ENCODE assay signal across 17 cellular contexts in genomic region chr19:52206481-52206880, GRCh38.
"Had no signal": no experiment of that assay in that cellular context is flagged by ENCODE, and none has a peak within 500 bp of the region (broad histone marks: within the 10 kb centered on the region; RNA-seq: fewer than 3 reads in every experiment).

No MANE protein-coding gene starts in this region.

- ATAC-seq: effector memory CD8-positive, alpha-beta T cell; lower lobe of right lung; natural killer cell; sciatic nerve had no signal

- H3K27ac Mint-ChIP-seq: memory B cell, mesothelial cell of epicardium had no signal

- H3K27ac ChIP-seq: esophagus squamous epithelium, lower lobe of right lung, spleen had no signal

- H3K27me3 Mint-ChIP-seq: effector memory CD8-positive, alpha-beta T cell; memory B cell had no signal

- H3K9me3 Mint-ChIP-seq: effector memory CD8-positive, alpha-beta T cell; memory B cell; mesothelial cell of epicardium; natural killer cell; neural crest cell had no signal

- H3K4me1 Mint-ChIP-seq: mesothelial cell of epicardium, neural crest cell had no signal

- H3K36me3 Mint-ChIP-seq: natural killer cell had no signal

- H3K4me3 ChIP-seq: esophagus squamous epithelium, lower lobe of right lung, spleen had no signal

- H3K9me3 ChIP-seq: esophagus squamous epithelium, lower lobe of right lung, spleen had no signal

- H3K4me3 Mint-ChIP-seq: effector memory CD8-positive, alpha-beta T cell; memory B cell; mesothelial cell of epicardium; natural killer cell; neural crest cell had no signal

- DNase-seq: effector memory CD8-positive, alpha-beta T cell; esophagus squamous epithelium; foreskin fibroblast; hippocampal formation; lower lobe of right lung; natural killer cell; posterior cingulate gyrus; spleen; stimulated activated CD4-positive, alpha-beta T cell treated with anti-CD3 and anti-CD28 coated beads, Interleukin-15, amount 100 ng/mL, for 24 hours; stimulated activated CD4-positive, alpha-beta T cell treated with anti-CD3 and anti-CD28 coated beads, Interleukin-1b, Interleukin-23, amount 100 ng/mL, for 48 hours; stimulated activated CD4-positive, alpha-beta T cell treated with anti-CD3 and anti-CD28 coated beads, Interleukin-4, amount 100 ng/mL, for 24 hours; stimulated activated naive CD4-positive, alpha-beta T cell; trophoblast cell had no signal

- H3K27me3 ChIP-seq: esophagus squamous epithelium, spleen had no signal

- H3K4me1 ChIP-seq: lower lobe of right lung had no signal
